ENCODE assay signal across 21 cellular contexts in genomic region chr1:154137888-154138287, GRCh38. TPM values are rescaled to one million over a fixed set of nuclear protein-coding genes. Genes with fewer than 3 reads are reported as not detected.
DNase-seq lines count a peak whose midpoint lies in the region; ATAC-seq, FAIRE-seq and TF ChIP-seq lines count a peak whose summit lies in the region.
"Had no signal": no experiment of that assay in that cellular context is flagged by ENCODE, and none has a peak within 500 bp of the region (broad histone marks: within the 10 kb centered on the region; RNA-seq: fewer than 3 reads in every experiment).

No MANE protein-coding gene starts in this region.

- RAD21 ChIA-PET in HCT116 (lab: Charles Lee; ENCODE audit: low non-redundant PET in 1 of 2, low total read pairs in 2 of 2, uncharacterized antibody in 2 of 2, unreplicated experiment in 2 of 2): no interaction called here

- no peaks in the 10 kb centered on the region for H4K20me1 ChIP-seq in HCT116 (ENCODE audit: insufficient read depth)
- no peaks in the 10 kb centered on the region for H4K20me1 ChIP-seq in K562 (replicated peaks; ENCODE audit: control insufficient read depth, insufficient read depth, low read length)
- H4K20me1 ChIP-seq: BLaER1 had no signal

- H3K27ac ChIP-seq in HCT116 (ENCODE audit: low read depth, low read length) (no peak overlapping the region), K562 (ENCODE audit: extremely low read depth, low read depth, low read length) (no peak overlapping the region)
- H3K27ac ChIP-seq: BLaER1, C4-2B had no signal

- H2AFZ ChIP-seq in HCT116 (ENCODE audit: low read depth, low read length, poor library complexity, severe bottlenecking) (no peak overlapping the region), K562 (ENCODE audit: low read depth, low read length) (no peak overlapping the region; the same call in 1 of the 2 replicates)
- H2AFZ ChIP-seq: GM23338 had no signal

- TF ChIP-seq EP300 in K562 (IDR thresholded peaks at IDR 0.05; ENCODE audit: low read length): no peak

- H3K4me1 Mint-ChIP-seq in activated T-cell treated with anti-CD3 and anti-CD28 coated beads, Interleukin-2, amount 50 U/mL, for 24 hours (ENCODE audit: low read depth): peaks cover 10% of the 10 kb centered on the region
- H3K4me1 Mint-ChIP-seq: B cell, GM23338, H9 had no signal

- 37% methylated on average over 3 of the region's 3 CpGs for WGBS in K562 (ENCODE audit: insufficient coverage, low coverage, missing lambda C conversion rate)

- no peaks in the 10 kb centered on the region for H3K9me2 ChIP-seq in HCT116 (ENCODE audit: insufficient read depth)

- H3K27me3 ChIP-seq in HCT116 (ENCODE audit: insufficient read depth, low read length) (no peaks in the 10 kb centered on the region), K562 (ENCODE audit: control insufficient read depth in 2 of 2, insufficient read depth in 2 of 2, low read length in 2 of 2) (no peaks in the 10 kb centered on the region)
- H3K27me3 ChIP-seq: BLaER1 had no signal

- H3K9me3 ChIP-seq in HCT116 (ENCODE audit: control insufficient read depth in 1 of 2, insufficient read depth in 1 of 2, low read depth in 1 of 2, low read length in 2 of 2) (no peaks in the 10 kb centered on the region), K562 (replicated peaks; ENCODE audit: control insufficient read depth, insufficient read depth, low read depth, low read length) (no peaks in the 10 kb centered on the region)
- H3K9me3 ChIP-seq: BLaER1, Caco-2 had no signal

- H3K9ac ChIP-seq in HCT116 (ENCODE audit: low read length) (no peak overlapping the region), K562 (ENCODE audit: insufficient read depth in 1 of 2, low read depth in 2 of 2, low read length in 2 of 2) (no peak overlapping the region)
- H3K9ac ChIP-seq: BLaER1 had no signal

- TF ChIP-seq POLR2A in HCT116 (IDR thresholded peaks at IDR 0.05; ENCODE audit: borderline replicate concordance, extremely low read depth, insufficient read depth, insufficient read length) (no peak), K562 (conservative IDR thresholded peaks at IDR 0.05) (no peak)

- in situ Hi-C loops in K562 (cut with MboI): no loop called here

- no peaks in the 10 kb centered on the region for H3K9me3 Mint-ChIP-seq in activated T-cell treated with anti-CD3 and anti-CD28 coated beads, Interleukin-2, amount 50 U/mL, for 24 hours
- H3K9me3 Mint-ChIP-seq: CD4-positive, CD25-positive, alpha-beta regulatory T cell; CD8-positive, alpha-beta T cell; GM23338; H9 had no signal

- H3K79me2 ChIP-seq in HCT116 (ENCODE audit: insufficient read depth, low read length): no peaks in the 10 kb centered on the region
- no peaks in the 10 kb centered on the region for H3K79me2 ChIP-seq in K562 (ENCODE audit: control insufficient read depth, insufficient read depth, low read length)

- TF ChIP-seq CTCF in HCT116 (IDR thresholded peaks at IDR 0.05 in 2 of 3, conservative IDR thresholded peaks at IDR 0.05 in 1 of 3; ENCODE audit: borderline replicate concordance in 1 of 3, insufficient read depth in 1 of 3, low read depth in 2 of 3, low read length in 2 of 3): no peak
- TF ChIP-seq CTCF in K562 (IDR thresholded peaks at IDR 0.05 in 2 of 3, conservative IDR thresholded peaks at IDR 0.05 in 1 of 3; ENCODE audit: insufficient read depth in 2 of 3, low read depth in 1 of 3, low read length in 3 of 3): no peak

- ATAC-seq in HCT116 (no peak), K562 (no peak)
- ATAC-seq: CD8-positive, alpha-beta T cell; GM12878; GM23338 had no signal

- H3K4me3 ChIP-seq in HCT116 (replicated peaks in 1 of 2; ENCODE audit: low read depth in 1 of 2, low read length in 2 of 2) (no peak overlapping the region), K562 (no peak overlapping the region)
- H3K4me3 ChIP-seq: BLaER1, GM12878, GM23338 had no signal

- H3K9me1 ChIP-seq in K562 (ENCODE audit: control insufficient read depth, insufficient read depth, low read length): no peaks in the 10 kb centered on the region

- no peaks in the 10 kb centered on the region for H3K36me3 Mint-ChIP-seq in activated T-cell treated with anti-CD3 and anti-CD28 coated beads, Interleukin-2, amount 50 U/mL, for 24 hours (ENCODE audit: low read depth)
- H3K36me3 Mint-ChIP-seq: CD4-positive, CD25-positive, alpha-beta regulatory T cell; CD8-positive, alpha-beta T cell had no signal

- no peak overlapping the region for H3K4me2 ChIP-seq in HCT116 (ENCODE audit: low read length)
- H3K4me2 ChIP-seq in K562 (ENCODE audit: insufficient read depth, low read length): no peak overlapping the region
- H3K4me2 ChIP-seq: BLaER1, GM23338 had no signal

- H3K27me3 Mint-ChIP-seq in activated T-cell treated with anti-CD3 and anti-CD28 coated beads, Interleukin-2, amount 50 U/mL, for 24 hours: no peaks in the 10 kb centered on the region
- H3K27me3 Mint-ChIP-seq: B cell; CD4-positive, CD25-positive, alpha-beta regulatory T cell had no signal

- no peak overlapping the region for H3K4me3 Mint-ChIP-seq in activated T-cell treated with anti-CD3 and anti-CD28 coated beads, Interleukin-2, amount 50 U/mL, for 24 hours
- H3K4me3 Mint-ChIP-seq: B cell; CD4-positive, CD25-positive, alpha-beta regulatory T cell; CD8-positive, alpha-beta T cell; GM23338; H9 had no signal

- FAIRE-seq in K562 (lab: Jason Lieb, UNC): peak; percentile 65
- FAIRE-seq: A204.1, GM12878, GM19239 had no signal

- DNase-seq in activated T-cell treated with anti-CD3 and anti-CD28 coated beads, Interleukin-2, amount 50 U/mL, for 24 hours: no peak
- DNase-seq in activated T-cell treated with anti-CD3 and anti-CD28 coated beads, Interleukin-2, amount 50 U/mL, for 1 hour: no peak
- peak; percentile 29 for DNase-seq in A172 (ENCODE audit: low spot score)
- no peak for DNase-seq in HCT116 (ENCODE audit: low read depth, low spot score)
- no peak for DNase-seq in K562 (ENCODE audit: extremely low read depth in 1 of 4, low spot score in 3 of 4)
- DNase-seq in SW 1271 (lab: John Stamatoyannopoulos, UW): no peak
- DNase-seq in GDM1 (lab: John Stamatoyannopoulos, UW): no peak
- DNase-seq: Caco-2; CD4-positive, CD25-positive, alpha-beta regulatory T cell; CD8-positive, alpha-beta T cell; DMS153; DND-41; H9 had no signal

- H3K36me3 ChIP-seq in HCT116 (ENCODE audit: control insufficient read depth in 1 of 2, insufficient read depth in 2 of 2, low read length in 2 of 2) (no peaks in the 10 kb centered on the region), K562 (ENCODE audit: control insufficient read depth, insufficient read depth, low read length) (no peaks in the 10 kb centered on the region)
- H3K36me3 ChIP-seq: BLaER1 had no signal

- TF ChIP-seq RAD21 in HCT116 (IDR thresholded peaks at IDR 0.05; ENCODE audit: low read depth) (no peak), K562 (CRISPR knock-in tag; conservative IDR thresholded peaks at IDR 0.05 in 1 of 2, IDR thresholded peaks at IDR 0.05 in 1 of 2) (no peak)

- H3K27ac Mint-ChIP-seq in activated T-cell treated with anti-CD3 and anti-CD28 coated beads, Interleukin-2, amount 50 U/mL, for 24 hours: peak overlapping the region; percentile 29
- H3K27ac Mint-ChIP-seq: B cell; CD4-positive, CD25-positive, alpha-beta regulatory T cell; CD8-positive, alpha-beta T cell; GM23338; H9 had no signal

- BruUV-seq in HCT116 (replicated peaks; lab: Mats Ljungman, UMichigan): no TSS peak
- BruUV-seq in K562 (replicated peaks; lab: Mats Ljungman, UMichigan): no TSS peak

- intact Hi-C loops in HCT116 (cut with micrococcal nuclease) (no loop called here), K562 (cut with micrococcal nuclease) (no loop called here)

- no peaks in the 10 kb centered on the region for H3K4me1 ChIP-seq in HCT116 (ENCODE audit: control insufficient read depth in 1 of 2, insufficient read depth in 2 of 2, low read length in 2 of 2)
- peaks cover 0 to 3% of the 10 kb centered on the region in 2 experiments; a peak in 2 of 5 replicates for H3K4me1 ChIP-seq in K562 (replicated peaks in 1 of 2; ENCODE audit: control insufficient read depth in 2 of 2, insufficient read depth in 2 of 2, low read length in 2 of 2)
- H3K4me1 ChIP-seq: BLaER1, Caco-2 had no signal

- POLR2A ChIA-PET in HCT116 (lab: Charles Lee) (no interaction called here), K562 (lab: Yijun Ruan, JAX) (no interaction called here)

- CTCF ChIA-PET in HCT116 (lab: Charles Lee): no interaction called here
- CTCF ChIA-PET in K562 (lab: Yijun Ruan, JAX; ENCODE audit: low intra/inter-chr PET ratio): no interaction called here

RNA-seq across cellular contexts. Expression of gene NUP210L, which starts 17.0 kb away (rescaled TPM):
- not detected in 2 replicates for total RNA-seq in A172 (2014; rRNA removed; shearing (Covaris generic))
- total RNA-seq in HCT116 (2021; ENCODE audit: unreplicated experiment): 0.10 TPM
- polyA plus RNA-seq in HCT116 (2012): 0.10 TPM in 1 of 2 replicates, not detected in the other
- 0.07 TPM in 1 of 2 replicates, not detected in the other for total RNA-seq in K562 (2011; cell fraction: chromatin; rRNA removed; ENCODE audit: low replicate concordance)
- total RNA-seq in K562 (2011; cell fraction: nucleolus; rRNA removed): under 0.01 TPM in 1 of 2 replicates, not detected in the other
- total RNA-seq in K562 (2011; cell fraction: nucleoplasm; rRNA removed): 0.15 TPM in 1 of 2 replicates, not detected in the other
- not detected in 2 replicates for total RNA-seq in K562 (2014; rRNA removed)
- total RNA-seq in K562 (2014; rRNA removed; fragmentation: Illumina TruSeq; extraction: Trizol): 0.04 TPM in 1 of 2 replicates, not detected in the other
- total RNA-seq in K562 (2015; rRNA removed; fragmentation: Illumina TruSeq; extraction: Trizol): 0.04 TPM in 1 of 2 replicates, not detected in the other
- not detected in 2 replicates for total RNA-seq in K562 (2021)
- 0.01 TPM in 1 of 2 replicates, not detected in the other for polyA plus RNA-seq in K562 (2011; rRNA removed)
- polyA plus RNA-seq in K562 (2011; cell fraction: cytosol; rRNA removed): 0.01 TPM in 1 of 2 replicates, not detected in the other
- 0.01 TPM in 1 of 2 replicates, not detected in the other for polyA plus RNA-seq in K562 (2011; cell fraction: nucleus; rRNA removed)
- polyA plus RNA-seq in K562 (2012): 0.03 TPM in 1 of 2 replicates, not detected in the other
- not detected in 2 replicates for polyA plus RNA-seq in K562 (2014; fragmentation: Illumina TruSeq; extraction: Trizol)
- polyA plus RNA-seq in K562 (2014; fragmentation: Nextera tagmentation; extraction: Ambion mirVana): not detected
- polyA plus RNA-seq in K562 (2014; rRNA removed): 0.01 TPM in 1 of 2 replicates, not detected in the other
- polyA minus RNA-seq in K562 (2011; rRNA and poly(A)+ RNA removed): 0.03 and 0.07 TPM in 2 replicates
- polyA minus RNA-seq in K562 (2011; cell fraction: cytosol; rRNA and poly(A)+ RNA removed): not detected in 2 replicates
- not detected in 2 replicates for polyA minus RNA-seq in K562 (2011; cell fraction: nucleus; rRNA and poly(A)+ RNA removed)
- total RNA-seq: GM12878, GM23338 had no signal
- polyA plus RNA-seq: AG04450 had no signal

RNA-seq across cellular contexts. Expression of gene TPM3, which starts 54.0 kb away (rescaled TPM):
- total RNA-seq in A172 (2014; rRNA removed; shearing (Covaris generic)): 1,673 and 1,769 TPM in 2 replicates
- total RNA-seq in HCT116 (2021; ENCODE audit: unreplicated experiment): 457 TPM
- 283 and 300 TPM in 2 replicates for polyA plus RNA-seq in HCT116 (2012)
- 94.6 and 152 TPM in 2 replicates for total RNA-seq in K562 (2011; cell fraction: chromatin; rRNA removed; ENCODE audit: low replicate concordance)
- total RNA-seq in K562 (2011; cell fraction: nucleolus; rRNA removed): 60.4 and 81.0 TPM in 2 replicates
- 113 and 173 TPM in 2 replicates for total RNA-seq in K562 (2011; cell fraction: nucleoplasm; rRNA removed)
- total RNA-seq in K562 (2014; rRNA removed): 344 and 399 TPM in 2 replicates
- total RNA-seq in K562 (2014; rRNA removed; fragmentation: Illumina TruSeq; extraction: Trizol): 350 and 402 TPM in 2 replicates
- total RNA-seq in K562 (2015; rRNA removed; fragmentation: Illumina TruSeq; extraction: Trizol): 400 and 421 TPM in 2 replicates
- total RNA-seq in K562 (2021): 500 and 507 TPM in 2 replicates
- 423 and 536 TPM in 2 replicates for polyA plus RNA-seq in K562 (2011; rRNA removed)
- polyA plus RNA-seq in K562 (2011; cell fraction: cytosol; rRNA removed): 181 and 303 TPM in 2 replicates
- polyA plus RNA-seq in K562 (2011; cell fraction: nucleus; rRNA removed): 147 and 198 TPM in 2 replicates
- 390 and 526 TPM in 2 replicates for polyA plus RNA-seq in K562 (2012)
- 488 and 545 TPM in 2 replicates for polyA plus RNA-seq in K562 (2014; fragmentation: Illumina TruSeq; extraction: Trizol)
- 100 to 1,000 TPM; 202 to 241 TPM for polyA plus RNA-seq in K562 (2014; fragmentation: Nextera tagmentation; extraction: Ambion mirVana)
- polyA plus RNA-seq in K562 (2014; rRNA removed): 496 and 604 TPM in 2 replicates
- polyA minus RNA-seq in K562 (2011; rRNA and poly(A)+ RNA removed): 256 and 293 TPM in 2 replicates
- polyA minus RNA-seq in K562 (2011; cell fraction: cytosol; rRNA and poly(A)+ RNA removed): 99.9 and 136 TPM in 2 replicates
- polyA minus RNA-seq in K562 (2011; cell fraction: nucleus; rRNA and poly(A)+ RNA removed): 42.7 and 79.9 TPM in 2 replicates
